19 cellular contexts compared by ENCODE assay signal in genomic region chr3:40597441-40597840, GRCh38.
A peak's percentile ranks its signal among the peaks of the same experiment; 100 is the strongest.
DNase-seq lines count a peak whose midpoint lies in the region; ATAC-seq and TF ChIP-seq lines count a peak whose summit lies in the region.
"Had no signal": no experiment of that assay in that cellular context is flagged by ENCODE, and none has a peak within 500 bp of the region (broad histone marks: within the 10 kb centered on the region; RNA-seq: fewer than 3 reads in every experiment).

No MANE protein-coding gene starts in this region.

- TF ChIP-seq POLR2A in breast epithelium (IDR thresholded peaks at IDR 0.05) = no peak
- no peak for TF ChIP-seq POLR2A in lower leg skin (IDR thresholded peaks at IDR 0.05)

- ATAC-seq in foreskin keratinocyte = peak; percentile 95
- no peak for ATAC-seq in GM21515 (IDR thresholded peaks at IDR 0.05; ENCODE audit: unreplicated experiment)
- ATAC-seq: left ventricle myocardium superior had no signal

- DNase-seq in MCF 10A (ENCODE audit: unreplicated experiment) (peak; percentile 43), breast epithelium (ENCODE audit: low spot score in 2 of 2) (no peak), T1000 (lab: John Stamatoyannopoulos, UW) (peak; percentile 10), foreskin keratinocyte (peak in 1 of 2 donors; percentile 57), lower leg skin (ENCODE audit: low spot score in 2 of 2) (no peak), MV-4-11 (lab: John Stamatoyannopoulos, UW) (no peak)
- no peak for DNase-seq in stimulated activated CD4-positive, alpha-beta T cell treated with anti-CD3 and anti-CD28 coated beads, Interleukin-4, amount 100 ng/mL, for 24 hours
- DNase-seq: activated CD4-positive, alpha-beta T cell treated with anti-CD3 and anti-CD28 coated beads, Interleukin-2, amount 50 U/mL, for 4 hours; CD4-positive, CD25-positive, alpha-beta regulatory T cell; effector CD8-positive, alpha-beta T cell; esophagus squamous epithelium; left ventricle myocardium superior; NCI-H2029 treated with DMSO at 0.1 percent for 48 hours; retina; SW 1271 had no signal

- WGBS in lower leg skin, 2 donors = 84% methylated on average over 3 of the region's 3 CpGs

- H3K4me3 Mint-ChIP-seq in MCF 10A (ENCODE audit: unreplicated experiment) = no peak overlapping the region
- H3K4me3 Mint-ChIP-seq: CD4-positive, CD25-positive, alpha-beta regulatory T cell; central memory CD8-positive, alpha-beta T cell had no signal

- POLR2A ChIA-PET in MCF 10A (lab: Yijun Ruan, JAX) = no interaction called here

- H3K4me1 Mint-ChIP-seq in MCF 10A (ENCODE audit: insufficient read depth, unreplicated experiment) = peaks cover 5% of the 10 kb centered on the region
- H3K4me1 Mint-ChIP-seq: CD4-positive, CD25-positive, alpha-beta regulatory T cell; central memory CD8-positive, alpha-beta T cell had no signal

- H3K27me3 ChIP-seq in breast epithelium (no peaks in the 10 kb centered on the region), foreskin keratinocyte (peaks cover 21% of the 10 kb centered on the region)
- H3K27me3 ChIP-seq: esophagus squamous epithelium, neutrophil had no signal

- no TSS peak for BruUV-seq in MCF 10A (replicated peaks; lab: Mats Ljungman, UMichigan)

- H3K36me3 ChIP-seq in breast epithelium = no peaks in the 10 kb centered on the region
- H3K36me3 ChIP-seq: esophagus squamous epithelium, neutrophil had no signal

- H3K27ac ChIP-seq in breast epithelium (no peak overlapping the region), foreskin keratinocyte (no peak overlapping the region)
- H3K27ac ChIP-seq: esophagus squamous epithelium, HL-60, neutrophil had no signal

- H3K9me3 ChIP-seq in breast epithelium = no peaks in the 10 kb centered on the region
- H3K9me3 ChIP-seq: esophagus squamous epithelium, neutrophil had no signal

- intact Hi-C loops in MCF 10A (cut with micrococcal nuclease) (no loop called here), breast epithelium (cut with DNase I; ENCODE audit: low total_unique reads) (no loop called here), lower leg skin (cut with DNase I; ENCODE audit: low total_unique reads) (no loop called here)

- H3K4me3 ChIP-seq in breast epithelium (no peak overlapping the region), lower leg skin (ENCODE audit: low read depth, poor library complexity, severe bottlenecking) (no peak overlapping the region)
- H3K4me3 ChIP-seq: esophagus squamous epithelium had no signal

- H3K27me3 Mint-ChIP-seq in MCF 10A (ENCODE audit: insufficient read depth, unreplicated experiment) = no peaks in the 10 kb centered on the region

- no peak for TF ChIP-seq CTCF in MCF 10A (IDR thresholded peaks at IDR 0.05; ENCODE audit: unreplicated experiment)
- no peak for TF ChIP-seq CTCF in breast epithelium (IDR thresholded peaks at IDR 0.05)
- no peak for TF ChIP-seq CTCF in foreskin keratinocyte (conservative IDR thresholded peaks at IDR 0.05)
- TF ChIP-seq CTCF in lower leg skin (IDR thresholded peaks at IDR 0.05) = no peak

- H3K4me1 ChIP-seq in breast epithelium (no peaks in the 10 kb centered on the region), foreskin keratinocyte (no peaks in the 10 kb centered on the region)
- H3K4me1 ChIP-seq: esophagus squamous epithelium had no signal

- H3K27ac Mint-ChIP-seq in MCF 10A (ENCODE audit: low read depth, unreplicated experiment) = no peak overlapping the region

- no peaks in the 10 kb centered on the region for H3K36me3 Mint-ChIP-seq in MCF 10A (ENCODE audit: insufficient read depth, unreplicated experiment)
- H3K36me3 Mint-ChIP-seq: CD4-positive, CD25-positive, alpha-beta regulatory T cell had no signal

- CTCF ChIA-PET in MCF 10A (lab: Yijun Ruan, JAX) = interaction anchor here (0.5 to 0.7 kb wide), 4 partner anchors 17 to 1520 kb away, joined by 3 to 7 read pairs (median 4); no protein-coding TSS in a partner anchor

- no peaks in the 10 kb centered on the region for H3K9me3 Mint-ChIP-seq in MCF 10A (ENCODE audit: unreplicated experiment)
- H3K9me3 Mint-ChIP-seq: CD4-positive, CD25-positive, alpha-beta regulatory T cell; central memory CD8-positive, alpha-beta T cell had no signal

Comparison
In these comparisons a context has a peak if more than half of its experiments do, and no peak if none do; other contexts are left out.
1. DNase-seq: peak in MCF 10A (single experiment) and T1000 (single experiment); none in breast epithelium (0 of 2), stimulated activated CD4-positive, alpha-beta T cell treated with anti-CD3 and anti-CD28 coated beads, Interleukin-4, amount 100 ng/mL, for 24 hours (single experiment), lower leg skin (0 of 2) and MV-4-11 (single experiment).